ENCODE assay signal across 27 cellular contexts in genomic region chr15:94028121-94028520, GRCh38.
"Had no signal": no experiment of that assay in that cellular context is flagged by ENCODE, and none has a peak within 500 bp of the region (broad histone marks: within the 10 kb centered on the region; RNA-seq: fewer than 3 reads in every experiment).

No MANE protein-coding gene starts in this region.

- H3K4me1 Mint-ChIP-seq: endodermal cell, memory B cell had no signal

- H3K36me3 Mint-ChIP-seq: memory B cell had no signal

- H3K4me3 Mint-ChIP-seq: effector memory CD8-positive, alpha-beta T cell; endodermal cell; memory B cell had no signal

- FAIRE-seq: colon, endometrium, islet of Langerhans, keratinocyte had no signal

- H3K4me1 ChIP-seq: gastrocnemius medialis, heart right ventricle, left lung, lower lobe of right lung had no signal

- DNase-seq: dermis blood vessel endothelial cell; dorsolateral prefrontal cortex; effector CD4-positive, alpha-beta T cell; effector memory CD8-positive, alpha-beta T cell; erythroblast; esophagus squamous epithelium; foreskin fibroblast; foreskin melanocyte; gastrocnemius medialis; glutamatergic neuron; head of caudate nucleus; heart right ventricle; hippocampal formation; left cardiac atrium; left lung; left ventricle myocardium superior; lower lobe of right lung; midbrain had no signal

- H3K27me3 ChIP-seq: esophagus squamous epithelium, gastrocnemius medialis, left lung had no signal

- ATAC-seq: effector memory CD8-positive, alpha-beta T cell; esophagus mucosa; gastrocnemius medialis; heart right ventricle; left cardiac atrium; left lung; left ventricle myocardium superior; lower lobe of right lung had no signal

- H3K9me3 Mint-ChIP-seq: effector memory CD8-positive, alpha-beta T cell; endodermal cell; memory B cell had no signal

- H3K27ac ChIP-seq: coronary artery, dorsolateral prefrontal cortex, epithelial cell of prostate, esophagus squamous epithelium, gastrocnemius medialis, heart right ventricle, left lung, lower lobe of right lung had no signal

- H3K9me3 ChIP-seq: esophagus squamous epithelium, gastrocnemius medialis, heart right ventricle, left lung, lower lobe of right lung had no signal

- H3K4me3 ChIP-seq: coronary artery, dorsolateral prefrontal cortex, esophagus squamous epithelium, gastrocnemius medialis, heart right ventricle, left lung, lower lobe of right lung had no signal

- H3K36me3 ChIP-seq: esophagus squamous epithelium, gastrocnemius medialis, heart right ventricle, left lung, lower lobe of right lung had no signal

- H3K27ac Mint-ChIP-seq: effector memory CD8-positive, alpha-beta T cell; endodermal cell; memory B cell had no signal
